8 cellular contexts compared by ENCODE assay signal in genomic region chr19:14091086-14091884, GRCh38. TPM values are rescaled to one million over a fixed set of nuclear protein-coding genes. Genes with fewer than 3 reads are reported as not detected.
DNase-seq lines count a peak whose midpoint lies in the region; ATAC-seq, FAIRE-seq and TF ChIP-seq lines count a peak whose summit lies in the region.

No MANE protein-coding gene starts in this region.

- H3K9me3 Mint-ChIP-seq in osteocyte (ENCODE audit: unreplicated experiment), result no peaks in the 10 kb centered on the region

- peaks cover 14% of the 10 kb centered on the region for H3K36me3 Mint-ChIP-seq in osteocyte (ENCODE audit: unreplicated experiment)

- no peaks in the 10 kb centered on the region for H3K27me3 Mint-ChIP-seq in osteocyte (ENCODE audit: unreplicated experiment)

- DNase-seq in DMS 273 (lab: John Stamatoyannopoulos, UW; ENCODE audit: unreplicated experiment), result peak; percentile 85
- peak; percentile 55 for DNase-seq in HK-2 (ENCODE audit: unreplicated experiment)
- peak; percentile 23 for DNase-seq in RCC 7860 (ENCODE audit: low spot score)
- DNase-seq in activated gamma-delta T cell treated with Interleukin-2 at 50 U/mL for 16 hours, result peak; percentile 53
- DNase-seq in glomerular visceral epithelial cell (ENCODE audit: extremely low spot score), result peak; percentile 49
- no peak for DNase-seq in osteocyte (ENCODE audit: extremely low spot score, unreplicated experiment)

- H3K27ac Mint-ChIP-seq in osteocyte (ENCODE audit: unreplicated experiment), result peak overlapping the region; percentile 96

- H3K4me1 Mint-ChIP-seq in osteocyte (ENCODE audit: unreplicated experiment), result peaks cover 15% of the 10 kb centered on the region

- FAIRE-seq in RCC 7860 (lab: Jason Lieb, UNC), result no peak

- ATAC-seq in GM19455 (IDR thresholded peaks at IDR 0.05; ENCODE audit: unreplicated experiment) (peak; percentile 50), HG03378 (IDR thresholded peaks at IDR 0.05; ENCODE audit: unreplicated experiment) (no peak)

- H3K4me3 Mint-ChIP-seq in osteocyte (ENCODE audit: unreplicated experiment), result peak overlapping the region; percentile 98

- peak; percentile 25 for TF ChIP-seq CTCF in osteocyte (IDR thresholded peaks at IDR 0.05)

RNA-seq across cellular contexts. Expression of gene SAMD1, which starts 0.7 kb away (rescaled TPM):
- 34.9 and 38.9 TPM in 2 replicates for total RNA-seq in osteocyte

RNA-seq across cellular contexts. Expression of gene C19orf67, which starts 5.7 kb away (rescaled TPM):
- 0.54 TPM in 1 of 2 replicates, not detected in the other for total RNA-seq in osteocyte

RNA-seq across cellular contexts. Expression of gene MISP3, which starts 18.7 kb away (rescaled TPM):
- total RNA-seq in osteocyte, result 1.8 and 2.1 TPM in 2 replicates

RNA-seq across cellular contexts. Expression of gene PRKACA, which starts 26.3 kb away (rescaled TPM):
- 109 and 115 TPM in 2 replicates for total RNA-seq in osteocyte

RNA-seq across cellular contexts. Expression of gene PALM3, which starts 29.4 kb away (rescaled TPM):
- 0.30 and 0.63 TPM in 2 replicates for total RNA-seq in osteocyte
